Comparison of ENCODE assay signal across 10 cellular contexts in the genomic region with DNA sequence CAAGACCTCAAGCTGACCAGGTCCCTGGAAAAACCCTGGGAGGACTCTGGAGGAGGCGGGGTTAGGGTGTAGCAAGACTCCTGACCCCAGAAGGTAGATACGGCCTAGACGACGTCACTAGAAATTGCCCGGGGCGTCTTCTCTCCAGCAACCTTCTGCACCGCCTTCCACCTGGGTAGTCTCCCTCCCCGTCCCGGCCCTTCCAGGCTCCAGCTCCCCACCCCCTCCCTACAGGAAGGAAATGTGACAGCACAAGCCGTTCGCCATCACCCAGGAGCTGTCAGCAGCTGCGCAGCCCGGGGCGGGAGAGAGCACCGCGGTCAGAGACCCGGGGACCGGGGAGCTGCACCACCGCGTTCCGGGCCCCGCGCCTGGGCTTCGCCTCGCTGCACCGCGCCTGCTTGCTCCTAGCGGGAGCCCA. TPM values are rescaled to one million over a fixed set of nuclear protein-coding genes. Genes with fewer than 3 reads are reported as not detected.
DNase-seq lines count a peak whose midpoint lies in the region; ATAC-seq and TF ChIP-seq lines count a peak whose summit lies in the region.
"Had no signal": no experiment of that assay in that cellular context is flagged by ENCODE, and none has a peak within 500 bp of the region (broad histone marks: within the 10 kb centered on the region; RNA-seq: fewer than 3 reads in every experiment).

No MANE protein-coding gene starts in this region.

- H2AFZ ChIP-seq in MM.1S (ENCODE audit: low read length): no peak overlapping the region

- TF ChIP-seq CTCF in BE2C (IDR thresholded peaks at IDR 0.05; ENCODE audit: low read depth, low read length) (no peak), MM.1S (IDR thresholded peaks at IDR 0.05; ENCODE audit: low read length) (no peak), lung (IDR thresholded peaks at IDR 0.05; ENCODE audit: control extremely low read depth, extremely low read depth) (no peak)

- H3K9me3 ChIP-seq in BE2C (no peaks in the 10 kb centered on the region), MM.1S (replicated peaks; ENCODE audit: insufficient read depth, low read length) (no peaks in the 10 kb centered on the region), ectodermal cell (ENCODE audit: control insufficient read depth, low read length) (no peaks in the 10 kb centered on the region), lung (ENCODE audit: control insufficient read depth in 2 of 2, insufficient read depth in 1 of 2, low read length in 1 of 2) (no peaks in the 10 kb centered on the region)

- no peak overlapping the region for H3K27ac ChIP-seq in MM.1S (ENCODE audit: low read length)
- H3K27ac ChIP-seq in ectodermal cell (ENCODE audit: insufficient read depth, low read depth, low read length, poor library complexity, severe bottlenecking): no peak overlapping the region
- H3K27ac ChIP-seq in lung (ENCODE audit: low read depth in 1 of 2, low read length in 1 of 2): no peak overlapping the region

- H3K79me2 ChIP-seq in MM.1S (ENCODE audit: low read length): no peaks in the 10 kb centered on the region

- H3K4me1 ChIP-seq in BE2C: peaks cover 7% of the 10 kb centered on the region; the same call in 1 of the 2 replicates
- peaks cover 5% of the 10 kb centered on the region; the same call in 1 of the 2 replicates for H3K4me1 ChIP-seq in MM.1S (ENCODE audit: low read length)
- peaks cover 24% of the 10 kb centered on the region for H3K4me1 ChIP-seq in ectodermal cell (ENCODE audit: control insufficient read depth, insufficient read depth, low read length)
- peaks cover 0 to 8% of the 10 kb centered on the region in 2 donors for H3K4me1 ChIP-seq in lung (ENCODE audit: control insufficient read depth in 2 of 2, insufficient read depth in 2 of 2, low read length in 2 of 2)

- no peak overlapping the region for H3K4me2 ChIP-seq in MM.1S (ENCODE audit: low read depth, low read length)

- WGBS in ectodermal cell, 2 experiments: 2% methylated on average over 28 of the region's 28 CpGs
- 3 to 13% methylated on average over 28 of the region's 28 CpGs for WGBS in lung, 2 donors

- DNase-seq in BE2C (peak; percentile 43), MM.1S (peak; percentile 21), lung (ENCODE audit: low spot score) (peak; percentile 54), epidermal melanocyte (ENCODE audit: insufficient read length, low spot score) (no peak)
- no peak for DNase-seq in stimulated activated naive CD4-positive, alpha-beta T cell (lab: John Stamatoyannopoulos, UW)
- DNase-seq: activated naive CD8-positive, alpha-beta T cell treated with anti-CD3 and anti-CD28 coated beads, Interleukin-2, amount 10 ng/mL, durations not matched to agents 7 days and 5 days had no signal

- no peaks in the 10 kb centered on the region for H3K9me2 ChIP-seq in MM.1S (replicated peaks; ENCODE audit: insufficient read depth, low read length)

- H3K9ac ChIP-seq in MM.1S (ENCODE audit: low read length): no peak overlapping the region

- H3K4me3 ChIP-seq in BE2C (ENCODE audit: low read depth, low read length): peak overlapping the region; percentile 69
- no peak overlapping the region for H3K4me3 ChIP-seq in MM.1S (ENCODE audit: low read length)
- peak overlapping the region; percentile 22 for H3K4me3 ChIP-seq in ectodermal cell (ENCODE audit: insufficient read depth, low read depth, low read length)
- H3K4me3 ChIP-seq in lung: no peak overlapping the region

- peaks cover 14% of the 10 kb centered on the region for H3F3A ChIP-seq in MM.1S (ENCODE audit: insufficient read depth, low read length)

- ATAC-seq in lung (ENCODE audit: insufficient read depth, low FRiP score) (peak; percentile 49), GM19452 (IDR thresholded peaks at IDR 0.05; ENCODE audit: unreplicated experiment) (no peak), GM19463 (IDR thresholded peaks at IDR 0.05; ENCODE audit: unreplicated experiment) (no peak)

- H3K27me3 ChIP-seq in BE2C (no peaks in the 10 kb centered on the region), MM.1S (replicated peaks; ENCODE audit: insufficient read depth, low read length) (no peaks in the 10 kb centered on the region), ectodermal cell (ENCODE audit: control insufficient read depth, insufficient read depth, low read length, poor library complexity, severe bottlenecking) (peaks cover 23% of the 10 kb centered on the region), lung (ENCODE audit: control insufficient read depth, insufficient read depth) (no peaks in the 10 kb centered on the region)

- no peaks in the 10 kb centered on the region for H4K20me1 ChIP-seq in MM.1S (ENCODE audit: insufficient read depth, low read length)

- H3K36me3 ChIP-seq in BE2C: no peaks in the 10 kb centered on the region
- no peaks in the 10 kb centered on the region for H3K36me3 ChIP-seq in MM.1S (replicated peaks; ENCODE audit: insufficient read depth, low read length)
- H3K36me3 ChIP-seq in ectodermal cell (ENCODE audit: control insufficient read depth, insufficient read depth, low read length): no peaks in the 10 kb centered on the region
- H3K36me3 ChIP-seq in lung (ENCODE audit: control insufficient read depth in 2 of 2, insufficient read depth in 2 of 2, low read length in 2 of 2): no peaks in the 10 kb centered on the region

RNA-seq across cellular contexts. Expression of a gene that starts 20.0 kb away (rescaled TPM):
- 4.8 TPM for polyA plus RNA-seq in BE2C (2012; ENCODE audit: insufficient read depth, insufficient read length, low read depth)
- 5.5 TPM for polyA plus RNA-seq in ectodermal cell (2013, experiment 1 of 4)
- 5.1 TPM for polyA plus RNA-seq in ectodermal cell (2013, experiment 2 of 4)
- 4.1 TPM for polyA plus RNA-seq in ectodermal cell (2013, experiment 3 of 4)
- polyA plus RNA-seq in ectodermal cell (2013, experiment 4 of 4): 4.0 TPM
- total RNA-seq in lung: 1 to 10 TPM; 3.4 to 7.8 TPM
- 1 to 10 TPM; 1.9 to 2.0 TPM for polyA plus RNA-seq in lung
- total RNA-seq: activated naive CD8-positive, alpha-beta T cell treated with anti-CD3 and anti-CD28 coated beads, Interleukin-2, amount 10 ng/mL, durations not matched to agents 7 days and 5 days; T-helper 2 cell treated with Interferon-gamma antibody and Interleukin-4, amounts not matched to agents 100 ng/mL and 5 ng/mL, for 36 hours had no signal

Comparison
In these comparisons a context has a peak if more than half of its experiments do, and no peak if none do; other contexts are left out.
1. DNase-seq: peak in BE2C (single experiment), MM.1S (single experiment) and lung (single experiment); none in stimulated activated naive CD4-positive, alpha-beta T cell (0 of 6) and epidermal melanocyte (single experiment).
2. H3K4me3 ChIP-seq: peak in BE2C (single experiment) and ectodermal cell (single experiment); none in MM.1S (single experiment) and lung (single experiment).